In genomic region chr6:47414517-47415167, GRCh38 we compare ENCODE assay signal across 8 cellular contexts.
DNase-seq lines count a peak whose midpoint lies in the region; ATAC-seq, FAIRE-seq and TF ChIP-seq lines count a peak whose summit lies in the region.

No MANE protein-coding gene starts in this region.

- H2AFZ ChIP-seq in OCI-LY7 (ENCODE audit: low read length): peak overlapping the region; percentile 98

- H3K4me3 ChIP-seq in OCI-LY7 (ENCODE audit: low read depth, low read length, poor library complexity, severe bottlenecking) (peak overlapping the region; percentile 64), colonic mucosa (peak overlapping the region; percentile 24), mesodermal cell (ENCODE audit: extremely low read depth, insufficient read depth, low read length, poor library complexity, severe bottlenecking) (no peak overlapping the region), aorta (ENCODE audit: low read length in 2 of 2) (peak overlapping the region; percentile 47 to 92)

- CTCF ChIA-PET in OCI-LY7 (lab: Charles Lee; ENCODE audit: unreplicated experiment): interaction anchor here (1.1 kb wide), 1 partner anchor 217 kb away, joined by 5 read pairs; no protein-coding TSS in a partner anchor

- peak overlapping the region; percentile 82 for H3K4me2 ChIP-seq in OCI-LY7 (ENCODE audit: low read length)

- BruUV-seq in OCI-LY7 (replicated peaks; lab: Mats Ljungman, UMichigan): no TSS peak

- H3K9me3 ChIP-seq in OCI-LY7 (ENCODE audit: low read length) (no peaks in the 10 kb centered on the region), colonic mucosa (no peaks in the 10 kb centered on the region), mesodermal cell (ENCODE audit: control insufficient read depth, low read length) (no peaks in the 10 kb centered on the region), aorta (ENCODE audit: control insufficient read depth, low read length) (no peaks in the 10 kb centered on the region)

- 81 to 82% methylated on average over 6 to 7 of the region's 11 CpGs for WGBS in mesodermal cell (ENCODE audit: insufficient coverage in 2 of 2), 2 experiments
- 3 to 4% methylated on average over 11 of the region's 11 CpGs for WGBS in aorta, 2 donors

- intact Hi-C loops in OCI-LY7 (cut with micrococcal nuclease; ENCODE audit: unreplicated experiment): loop anchor here (1.0 to 5.0 kb wide), 9 partner anchors 25 to 366 kb away; partner anchors contain the start of gene CD2AP
- intact Hi-C loops in colonic mucosa (cut with DNase I): loop anchor here (10.0 kb wide), 3 partner anchors 190 to 320 kb away; no protein-coding TSS in a partner anchor
- intact Hi-C loops in aorta (cut with DNase I): loop anchor here (5.0 to 10.0 kb wide), 3 partner anchors 60 to 368 kb away; partner anchors contain the start of genes CD2AP (in 1 of the 2) and OPN5 (in 1 of the 2)

- peak; percentile 85 for FAIRE-seq in GM18507 (lab: Jason Lieb, UNC)

- ATAC-seq in HG02870 (IDR thresholded peaks at IDR 0.05; ENCODE audit: unreplicated experiment) (peak; percentile 60), aorta (ENCODE audit: low FRiP score) (peak; percentile 57)

- POLR2A ChIA-PET in OCI-LY7 (lab: Charles Lee): interaction anchor here (0.5 to 5.1 kb wide), 19 partner anchors 10 to 322 kb away, joined by 3 to 34 read pairs (median 3); partner anchors contain the start of gene CD2AP

- no peaks in the 10 kb centered on the region for H3K79me2 ChIP-seq in OCI-LY7 (ENCODE audit: insufficient read depth, low read depth, low read length)

- H3K9ac ChIP-seq in colonic mucosa (ENCODE audit: low read depth in 2 of 2, low read length in 2 of 2): peak overlapping the region in 1 of 2 donors; percentile 69

- peak; percentile 35 for DNase-seq in A172 (ENCODE audit: low spot score)
- DNase-seq in GM18507 (ENCODE audit: extremely low spot score, insufficient read length, low read depth): no peak
- peak; percentile 60 for DNase-seq in OCI-LY7 (ENCODE audit: low spot score)
- no peak for DNase-seq in colonic mucosa
- no peak for DNase-seq in aorta
- no peak for DNase-seq in DMS 273 treated with DMSO at 0.1 percent for 48 hours (lab: John Stamatoyannopoulos, UW)

- peak overlapping the region; percentile 52 for H3K27ac ChIP-seq in OCI-LY7 (ENCODE audit: low read depth, low read length, poor library complexity, severe bottlenecking)
- peak overlapping the region; percentile 69 for H3K27ac ChIP-seq in colonic mucosa
- H3K27ac ChIP-seq in mesodermal cell (ENCODE audit: low read depth, low read length, severe bottlenecking): peak overlapping the region; percentile 68
- H3K27ac ChIP-seq in aorta (ENCODE audit: low read depth in 1 of 2, low read length in 2 of 2): no peak overlapping the region

- no peaks in the 10 kb centered on the region for H3K9me2 ChIP-seq in OCI-LY7 (ENCODE audit: insufficient read depth, low read length)

- H4K20me1 ChIP-seq in OCI-LY7 (ENCODE audit: insufficient read depth, low read length): no peaks in the 10 kb centered on the region

- H3K4me1 ChIP-seq in OCI-LY7 (ENCODE audit: insufficient read depth, low read length, poor library complexity, severe bottlenecking) (peaks cover 23% of the 10 kb centered on the region), colonic mucosa (no peaks in the 10 kb centered on the region), mesodermal cell (ENCODE audit: control insufficient read depth, insufficient read depth, low read length, poor library complexity, severe bottlenecking) (peaks cover 5% of the 10 kb centered on the region), aorta (ENCODE audit: control insufficient read depth in 1 of 2, insufficient read depth in 2 of 2, low read length in 2 of 2) (no peaks in the 10 kb centered on the region)

- TF ChIP-seq CTCF in OCI-LY7 (conservative IDR thresholded peaks at IDR 0.05; ENCODE audit: low read length) (no peak), colonic mucosa (IDR thresholded peaks at IDR 0.05) (no peak)

- H3K36me3 ChIP-seq in OCI-LY7 (ENCODE audit: insufficient read depth, low read length) (no peaks in the 10 kb centered on the region; the same call in 1 of the 2 replicates), colonic mucosa (no peaks in the 10 kb centered on the region), mesodermal cell (ENCODE audit: control insufficient read depth, insufficient read depth, low read length) (no peaks in the 10 kb centered on the region), aorta (ENCODE audit: control insufficient read depth in 1 of 2, insufficient read depth in 2 of 2, low read length in 1 of 2) (no peaks in the 10 kb centered on the region)

- H3K27me3 ChIP-seq in colonic mucosa (no peaks in the 10 kb centered on the region), aorta (ENCODE audit: control insufficient read depth in 1 of 2, insufficient read depth in 2 of 2, low read length in 1 of 2) (no peaks in the 10 kb centered on the region)

Comparison
In these comparisons a context has a peak if more than half of its experiments do, and no peak if none do; other contexts are left out.
1. DNase-seq: peak in A172 (single experiment) and OCI-LY7 (single experiment); none in GM18507 (single experiment), colonic mucosa (single experiment), aorta (0 of 2) and DMS 273 treated with DMSO at 0.1 percent for 48 hours (single experiment).
2. H3K27ac ChIP-seq: peak in OCI-LY7 (single experiment), colonic mucosa (single experiment) and mesodermal cell (single experiment); none in aorta (0 of 2).